In the genomic region with DNA sequence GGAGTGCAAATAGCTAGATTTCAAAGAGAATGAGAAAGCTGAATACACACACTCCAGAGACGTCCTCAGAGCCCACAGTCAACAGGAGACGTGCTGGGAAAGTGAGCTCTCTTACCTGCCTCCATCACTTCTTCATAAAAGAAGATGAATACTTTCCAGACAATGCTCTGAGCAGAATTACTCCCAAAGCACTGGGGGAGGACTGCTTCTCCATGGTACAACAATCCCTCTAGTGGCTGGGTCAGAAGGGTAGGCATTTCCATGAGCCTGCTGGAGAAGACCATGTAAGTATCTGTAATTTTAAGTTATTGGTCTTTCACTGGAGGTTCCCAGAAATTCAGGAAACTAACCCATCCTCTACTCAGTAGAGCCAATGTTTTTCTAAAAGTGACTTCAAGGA, we compare ENCODE assay signal across 10 cellular contexts.
DNase-seq lines count a peak whose midpoint lies in the region; ATAC-seq, FAIRE-seq and TF ChIP-seq lines count a peak whose summit lies in the region.
"Had no signal": no experiment of that assay in that cellular context is flagged by ENCODE, and none has a peak within 500 bp of the region (broad histone marks: within the 10 kb centered on the region; RNA-seq: fewer than 3 reads in every experiment).

No MANE protein-coding gene starts in this region.

- H3K23me2 ChIP-seq in H1 (ENCODE audit: low read depth, low read length) = no peaks in the 10 kb centered on the region

- no peaks in the 10 kb centered on the region for H3K4me1 Mint-ChIP-seq in activated CD8-positive, alpha-beta T cell treated with anti-CD3 and anti-CD28 coated beads for 36 hours (ENCODE audit: low read depth)

- H3K4ac ChIP-seq in H1 (replicated peaks; ENCODE audit: insufficient read length, low read depth, low read length) = no peak overlapping the region

- H3K79me1 ChIP-seq in H1 (ENCODE audit: low read depth, low read length) = no peaks in the 10 kb centered on the region

- no peaks in the 10 kb centered on the region for H3K79me2 ChIP-seq in H1 (ENCODE audit: control insufficient read depth in 1 of 2, insufficient read depth in 2 of 2, low read length in 2 of 2)
- no peaks in the 10 kb centered on the region for H3K79me2 ChIP-seq in neural cell (replicated peaks; ENCODE audit: insufficient read depth, low read length)

- WGBS in H1 (ENCODE audit: extremely low coverage in 1 of 2, insufficient coverage in 1 of 2, insufficient read length in 1 of 2, insufficient replicate concordance in 2 of 2, low coverage in 1 of 2, low lambda C conversion rate in 2 of 2, missing lambda C conversion rate in 1 of 2), 2 experiments = 18% methylated on average over 2 of the region's 2 CpGs; no CpG with 5 or more reads in 1 of the 2 experiments

- peaks cover 3% of the 10 kb centered on the region for H3K9me3 Mint-ChIP-seq in activated CD8-positive, alpha-beta T cell treated with anti-CD3 and anti-CD28 coated beads for 36 hours

- H3K9me3 ChIP-seq in H1 (ENCODE audit: insufficient read depth in 2 of 2, low read depth in 1 of 2, low read length in 1 of 2) (no peaks in the 10 kb centered on the region), neural cell (ENCODE audit: low read length) (no peaks in the 10 kb centered on the region)
- H3K9me3 ChIP-seq: gastrocnemius medialis had no signal

- no peak overlapping the region for H3K18ac ChIP-seq in H1 (ENCODE audit: extremely low read depth, low read length)

- H3K27ac Mint-ChIP-seq in activated CD8-positive, alpha-beta T cell treated with anti-CD3 and anti-CD28 coated beads for 36 hours = no peak overlapping the region

- H2BK5ac ChIP-seq in H1 (ENCODE audit: low read depth, low read length) = no peak overlapping the region

- H3K4me2 ChIP-seq in H1 (ENCODE audit: insufficient read depth in 1 of 2, low read depth in 2 of 2, low read length in 2 of 2) (no peak overlapping the region), neural cell (ENCODE audit: low read length) (no peak overlapping the region)

- H3K14ac ChIP-seq in H1 (ENCODE audit: insufficient read length) = no peak overlapping the region

- no peak overlapping the region for H2BK20ac ChIP-seq in H1 (ENCODE audit: low read length)

- no peak overlapping the region for H4K91ac ChIP-seq in H1 (replicated peaks; ENCODE audit: insufficient read length, low read length)

- TF ChIP-seq POLR2A in H1 (IDR thresholded peaks at IDR 0.05; ENCODE audit: control extremely low read depth in 1 of 2, low read depth in 2 of 2, low read length in 2 of 2) = no peak

- intact Hi-C loops in activated CD8-positive, alpha-beta T cell treated with anti-CD3 and anti-CD28 coated beads for 36 hours (cut with micrococcal nuclease) = no loop called here

- TF ChIP-seq EP300 in H1 (IDR thresholded peaks at IDR 0.05; ENCODE audit: borderline replicate concordance in 1 of 2, low read depth in 2 of 2, low read length in 2 of 2) (no peak), neural cell (conservative IDR thresholded peaks at IDR 0.05; ENCODE audit: poor library complexity, severe bottlenecking) (no peak)

- peaks cover 14% of the 10 kb centered on the region for H3K27me3 Mint-ChIP-seq in activated CD8-positive, alpha-beta T cell treated with anti-CD3 and anti-CD28 coated beads for 36 hours

- CTCF ChIA-PET in H1 (lab: Charles Lee; ENCODE audit: partially characterized antibody) = interaction anchor here (1.0 to 1.3 kb wide), 5 partner anchors 13 to 139 kb away, joined by 3 to 6 read pairs (median 3); no protein-coding TSS in a partner anchor
- CTCF ChIA-PET in activated CD8-positive, alpha-beta T cell treated with anti-CD3 and anti-CD28 coated beads for 36 hours (lab: Charles Lee) = no interaction called here

- H2BK12ac ChIP-seq in H1 (ENCODE audit: low read depth, low read length) = no peak overlapping the region

- no peaks in the 10 kb centered on the region for H3F3A ChIP-seq in neural cell (ENCODE audit: insufficient read depth, low read length, poor library complexity, severe bottlenecking)

- no peak overlapping the region for H2AK5ac ChIP-seq in H1 (ENCODE audit: low read depth, low read length)

- no peaks in the 10 kb centered on the region for H3K27me3 ChIP-seq in H1 (replicated peaks in 1 of 4; ENCODE audit: control insufficient read depth in 3 of 4, extremely low read depth in 1 of 4, insufficient read depth in 3 of 4, low read length in 3 of 4)
- no peaks in the 10 kb centered on the region for H3K27me3 ChIP-seq in neural cell (ENCODE audit: insufficient read depth, low read depth, low read length)
- H3K27me3 ChIP-seq: gastrocnemius medialis, right atrium auricular region had no signal

- no peak overlapping the region for H2BK120ac ChIP-seq in H1 (replicated peaks; ENCODE audit: low read depth, low read length)

- DNase-seq in GM04504 (ENCODE audit: low read depth) = peak; percentile 38
- peak; percentile 11 for DNase-seq in NCI-H226
- peak in 1 of 2 experiments; percentile 9 for DNase-seq in H1 (ENCODE audit: low read depth in 1 of 2, low spot score in 2 of 2)
- DNase-seq in activated CD8-positive, alpha-beta T cell treated with anti-CD3 and anti-CD28 coated beads for 36 hours = no peak
- DNase-seq in activated effector memory CD4-positive, alpha-beta T cell treated with Interleukin-2 at 50 U/mL for 16 hours = no peak
- no peak for DNase-seq in NCI-H774 (lab: John Stamatoyannopoulos, UW)
- no peak for DNase-seq in activated CD4-positive, CD25-positive, alpha-beta regulatory T cell treated with anti-CD3 and anti-CD28 coated beads, Interleukin-2, amount 50 U/mL, for 72 hours
- DNase-seq: gastrocnemius medialis had no signal

- H3K56ac ChIP-seq in H1 (replicated peaks; ENCODE audit: insufficient read length, low read depth, low read length) = no peak overlapping the region

- no peak overlapping the region for H3K4me3 ChIP-seq in H1 (ENCODE audit: extremely low read depth in 1 of 4, insufficient read depth in 2 of 4, low read depth in 3 of 4, low read length in 4 of 4)
- H3K4me3 ChIP-seq in neural cell (ENCODE audit: low read length) = no peak overlapping the region
- H3K4me3 ChIP-seq: gastrocnemius medialis, right atrium auricular region had no signal

- TF ChIP-seq CTCF in H1 (IDR thresholded peaks at IDR 0.05; ENCODE audit: control extremely low read depth in 1 of 3, insufficient read depth in 1 of 3, low read depth in 1 of 3, low read length in 3 of 3) (peak; percentile 30 to 60 (median 45)), neural cell (IDR thresholded peaks at IDR 0.05; ENCODE audit: poor library complexity, severe bottlenecking) (peak; percentile 33)
- TF ChIP-seq CTCF in activated CD8-positive, alpha-beta T cell treated with anti-CD3 and anti-CD28 coated beads for 36 hours (IDR thresholded peaks at IDR 0.05) = no peak

- H2AFZ ChIP-seq in H1 (ENCODE audit: low read length) = no peak overlapping the region
- H2AFZ ChIP-seq in neural cell (ENCODE audit: low read depth, low read length) = no peak overlapping the region

- peak overlapping the region; percentile 62 for H4K5ac ChIP-seq in H1 (ENCODE audit: insufficient read length, low read depth, low read length)

- no peaks in the 10 kb centered on the region for H3K36me3 Mint-ChIP-seq in activated CD8-positive, alpha-beta T cell treated with anti-CD3 and anti-CD28 coated beads for 36 hours (ENCODE audit: low read depth)

- H4K20me1 ChIP-seq in H1 (replicated peaks in 1 of 2; ENCODE audit: control insufficient read depth in 1 of 2, insufficient read depth in 2 of 2, low read length in 2 of 2) = no peaks in the 10 kb centered on the region
- no peaks in the 10 kb centered on the region for H4K20me1 ChIP-seq in neural cell (ENCODE audit: insufficient read depth)

- no peaks in the 10 kb centered on the region for H3K9me2 ChIP-seq in neural cell (ENCODE audit: insufficient read depth, low read length)

- H4K8ac ChIP-seq in H1 (ENCODE audit: extremely low read depth, insufficient read depth, low read length) = no peak overlapping the region

- H3K27ac ChIP-seq in H1 (ENCODE audit: low read depth, low read length) = no peak overlapping the region
- no peak overlapping the region for H3K27ac ChIP-seq in neural cell (ENCODE audit: low read length)
- H3K27ac ChIP-seq: gastrocnemius medialis, right atrium auricular region had no signal

- no peak overlapping the region for H3K4me3 Mint-ChIP-seq in activated CD8-positive, alpha-beta T cell treated with anti-CD3 and anti-CD28 coated beads for 36 hours

- H3K36me3 ChIP-seq in H1 (ENCODE audit: control insufficient read depth in 2 of 4, insufficient read depth in 4 of 4, low read length in 3 of 4) (no peaks in the 10 kb centered on the region; a peak in 1 of 8 replicates), neural cell (ENCODE audit: insufficient read depth, low read length) (no peaks in the 10 kb centered on the region)
- H3K36me3 ChIP-seq: gastrocnemius medialis, right atrium auricular region had no signal

- no peak for FAIRE-seq in H1 (lab: Jason Lieb, UNC)

- H3K4me1 ChIP-seq in H1 (replicated peaks in 1 of 4; ENCODE audit: control insufficient read depth in 3 of 4, insufficient read depth in 4 of 4, low read length in 3 of 4) = peaks cover 0 to 11% (median 9%) of the 10 kb centered on the region in 4 experiments; a peak in 4 of 7 replicates
- H3K4me1 ChIP-seq: gastrocnemius medialis, right atrium auricular region had no signal

- TF ChIP-seq RAD21 in H1 (IDR thresholded peaks at IDR 0.05 in 1 of 2, conservative IDR thresholded peaks at IDR 0.05 in 1 of 2; ENCODE audit: low read depth in 2 of 2, low read length in 2 of 2) (peak; percentile 71 to 78), neural cell (conservative IDR thresholded peaks at IDR 0.05) (peak; percentile 57)

- POLR2A ChIA-PET in H1 (lab: Charles Lee; ENCODE audit: partially characterized antibody) = no interaction called here
- POLR2A ChIA-PET in activated CD8-positive, alpha-beta T cell treated with anti-CD3 and anti-CD28 coated beads for 36 hours (lab: Charles Lee) = no interaction called here

- H3K23ac ChIP-seq in H1 (ENCODE audit: insufficient read length) = no peak overlapping the region

- H2BK15ac ChIP-seq in H1 (ENCODE audit: low read length) = no peak overlapping the region

- H3K9ac ChIP-seq in H1 (replicated peaks in 1 of 4; ENCODE audit: extremely low read depth in 1 of 4, low read depth in 3 of 4, low read length in 3 of 4) (no peak overlapping the region), neural cell (ENCODE audit: low read length) (no peak overlapping the region)

- no peak for ATAC-seq in activated CD8-positive, alpha-beta T cell treated with anti-CD3 and anti-CD28 coated beads for 36 hours
- ATAC-seq: gastrocnemius medialis had no signal

TF ChIP-seq in neural cell, 6 proteins besides CTCF, POLR2A, EP300 and RAD21 (continues in another document):
- TF ChIP-seq TAF1 (IDR thresholded peaks at IDR 0.05; ENCODE audit: low read depth) = no peak
- no peak for TF ChIP-seq MXI1 (conservative IDR thresholded peaks at IDR 0.05; ENCODE audit: poor library complexity, severe bottlenecking)

Comparison
In these comparisons a context has a peak if more than half of its experiments do, and no peak if none do; other contexts are left out.
1. DNase-seq: peak in GM04504 (single experiment) and NCI-H226 (single experiment); none in activated CD8-positive, alpha-beta T cell treated with anti-CD3 and anti-CD28 coated beads for 36 hours (single experiment), activated effector memory CD4-positive, alpha-beta T cell treated with Interleukin-2 at 50 U/mL for 16 hours (single experiment), NCI-H774 (single experiment) and activated CD4-positive, CD25-positive, alpha-beta regulatory T cell treated with anti-CD3 and anti-CD28 coated beads, Interleukin-2, amount 50 U/mL, for 72 hours (single experiment).